Comparison of ENCODE assay signal across 10 cellular contexts in genomic region chr16:89317101-89317671, GRCh38.
DNase-seq lines count a peak whose midpoint lies in the region; ATAC-seq and TF ChIP-seq lines count a peak whose summit lies in the region.
"Had no signal": no experiment of that assay in that cellular context is flagged by ENCODE, and none has a peak within 500 bp of the region (broad histone marks: within the 10 kb centered on the region; RNA-seq: fewer than 3 reads in every experiment).

No MANE protein-coding gene starts in this region.

- peaks cover 11% of the 10 kb centered on the region for H3K36me3 ChIP-seq in CD4-positive, alpha-beta memory T cell (ENCODE audit: insufficient read depth, low read length)
- H3K36me3 ChIP-seq in Karpas-422 (ENCODE audit: insufficient read depth, low read length), result no peaks in the 10 kb centered on the region
- H3K36me3 ChIP-seq in colonic mucosa, result no peaks in the 10 kb centered on the region
- no peaks in the 10 kb centered on the region for H3K36me3 ChIP-seq in testis (ENCODE audit: low read depth, missing control alignments)

- peak overlapping the region; percentile 29 for H3K4me2 ChIP-seq in Karpas-422 (ENCODE audit: low read depth, low read length, poor library complexity, severe bottlenecking)

- H3K79me2 ChIP-seq in Karpas-422 (ENCODE audit: low read length), result peaks cover 71% of the 10 kb centered on the region

- intact Hi-C loops in CD4-positive, alpha-beta memory T cell (cut with micrococcal nuclease), result loop anchor here (5.0 kb wide), 2 partner anchors 170 to 240 kb away; no protein-coding TSS in a partner anchor
- intact Hi-C loops in colonic mucosa (cut with DNase I) (no loop called here), natural killer cell (cut with micrococcal nuclease) (loop anchor here (2.0 to 10.0 kb wide), 4 partner anchors 40 to 190 kb away; partner anchors contain the start of gene SPG7), testis (cut with DNase I; ENCODE audit: low total_unique reads) (no loop called here)

- peaks cover 69 to 98% (median 85%) of the 10 kb centered on the region in 4 donors for H3K4me1 Mint-ChIP-seq in CD4-positive, alpha-beta memory T cell
- H3K4me1 Mint-ChIP-seq in natural killer cell, result peaks cover 81 to 92% of the 10 kb centered on the region in 2 donors

- H3K27me3 ChIP-seq in CD4-positive, alpha-beta memory T cell (ENCODE audit: insufficient read depth, low read length), result no peaks in the 10 kb centered on the region
- H3K27me3 ChIP-seq in Karpas-422 (ENCODE audit: low read length) (no peaks in the 10 kb centered on the region), colonic mucosa (no peaks in the 10 kb centered on the region), testis (no peaks in the 10 kb centered on the region)

- no peak for TF ChIP-seq POLR2A in testis (IDR thresholded peaks at IDR 0.05)

- POLR2A ChIA-PET in CD4-positive, alpha-beta memory T cell (lab: Charles Lee; ENCODE audit: partially characterized antibody), result interaction anchor here (0.7 to 4.7 kb wide), 14 partner anchors 9 to 191 kb away, joined by 3 to 39 read pairs (median 13); partner anchors contain the start of genes ANKRD11 and SPG7

- peaks cover 0 to 5% (median 0%) of the 10 kb centered on the region in 8 donors for H3K9me3 Mint-ChIP-seq in CD4-positive, alpha-beta memory T cell
- H3K9me3 Mint-ChIP-seq in natural killer cell, result no peaks in the 10 kb centered on the region

- no peak overlapping the region for H2AFZ ChIP-seq in Karpas-422 (ENCODE audit: low read length)
- H2AFZ ChIP-seq: parathyroid adenoma had no signal

- H3K4me3 Mint-ChIP-seq in CD4-positive, alpha-beta memory T cell, result peak overlapping the region; percentile 61 to 90 (median 86)
- peak overlapping the region; percentile 88 for H3K4me3 Mint-ChIP-seq in natural killer cell

- H3K27ac Mint-ChIP-seq in CD4-positive, alpha-beta memory T cell, result peak overlapping the region; percentile 95 to 100 (median 97)
- peak overlapping the region; percentile 98 for H3K27ac Mint-ChIP-seq in natural killer cell

- H3K4me1 ChIP-seq in CD4-positive, alpha-beta memory T cell (ENCODE audit: insufficient read depth, low read length), result peaks cover 99% of the 10 kb centered on the region
- H3K4me1 ChIP-seq in Karpas-422 (ENCODE audit: low read length) (peaks cover 50% of the 10 kb centered on the region), colonic mucosa (peaks cover 43% of the 10 kb centered on the region), testis (peaks cover 32% of the 10 kb centered on the region)

- no peaks in the 10 kb centered on the region for H3K9me3 ChIP-seq in CD4-positive, alpha-beta memory T cell (ENCODE audit: control insufficient read depth in 1 of 2, low read length in 2 of 2)
- no peaks in the 10 kb centered on the region for H3K9me3 ChIP-seq in Karpas-422 (ENCODE audit: low read length)
- no peaks in the 10 kb centered on the region for H3K9me3 ChIP-seq in colonic mucosa
- no peaks in the 10 kb centered on the region for H3K9me3 ChIP-seq in testis

- H3K27me3 Mint-ChIP-seq in CD4-positive, alpha-beta memory T cell, result no peaks in the 10 kb centered on the region
- H3K27me3 Mint-ChIP-seq in natural killer cell (ENCODE audit: low read depth in 2 of 2), result no peaks in the 10 kb centered on the region

- WGBS in testis, 2 donors, result 90 to 93% methylated on average over 12 of the region's 12 CpGs

- no peak for TF ChIP-seq CTCF in colonic mucosa (IDR thresholded peaks at IDR 0.05)
- TF ChIP-seq CTCF in natural killer cell (IDR thresholded peaks at IDR 0.05), result no peak
- no peak for TF ChIP-seq CTCF in testis (IDR thresholded peaks at IDR 0.05)
- TF ChIP-seq CTCF in GM20000 (IDR thresholded peaks at IDR 0.05; ENCODE audit: extremely low read depth, missing control alignments), result no peak

- CTCF ChIA-PET in CD4-positive, alpha-beta memory T cell (lab: Charles Lee; ENCODE audit: partially characterized antibody), result interaction anchor here (1.1 kb wide), 1 partner anchor 94 kb away, joined by 3 read pairs; no protein-coding TSS in a partner anchor

- no peak for DNase-seq in CD4-positive, alpha-beta memory T cell
- DNase-seq in Karpas-422 (no peak), colonic mucosa (peak; percentile 66), natural killer cell (no peak), testis (no peak), GM20000 (ENCODE audit: low spot score) (no peak)
- no peak for DNase-seq in activated effector memory CD4-positive, alpha-beta T cell treated with Interleukin-2 at 50 U/mL for 16 hours
- DNase-seq: NCI-H2107 had no signal

- H3K9ac ChIP-seq in Karpas-422 (ENCODE audit: low read length), result no peak overlapping the region
- no peak overlapping the region for H3K9ac ChIP-seq in colonic mucosa (ENCODE audit: low read depth in 2 of 2, low read length in 2 of 2)
- H3K9ac ChIP-seq: parathyroid adenoma had no signal

- H3K4me3 ChIP-seq in CD4-positive, alpha-beta memory T cell (ENCODE audit: low read length in 2 of 2), result peak overlapping the region in 1 of 2 donors; percentile 2
- H3K4me3 ChIP-seq in Karpas-422 (ENCODE audit: low read length) (no peak overlapping the region), colonic mucosa (no peak overlapping the region), testis (no peak overlapping the region)

- H3K9me2 ChIP-seq in Karpas-422 (replicated peaks; ENCODE audit: insufficient read depth, low read length), result no peaks in the 10 kb centered on the region

- H3K27ac ChIP-seq in CD4-positive, alpha-beta memory T cell (ENCODE audit: low read depth, low read length), result peak overlapping the region; percentile 87
- H3K27ac ChIP-seq in Karpas-422 (ENCODE audit: low read length) (no peak overlapping the region), colonic mucosa (peak overlapping the region; percentile 29), testis (no peak overlapping the region)

- H3K36me3 Mint-ChIP-seq in CD4-positive, alpha-beta memory T cell, result peaks cover 2 to 32% of the 10 kb centered on the region in 2 donors
- H3K36me3 Mint-ChIP-seq in natural killer cell, result no peaks in the 10 kb centered on the region

- H4K20me1 ChIP-seq in Karpas-422 (ENCODE audit: insufficient read depth, low read depth, low read length), result peaks cover 68% of the 10 kb centered on the region

- ATAC-seq in natural killer cell (no peak), GM21576 (IDR thresholded peaks at IDR 0.05; ENCODE audit: unreplicated experiment) (no peak)

Comparison
In these comparisons a context has a peak if more than half of its experiments do, and no peak if none do; other contexts are left out.
1. H3K27ac ChIP-seq: peak in CD4-positive, alpha-beta memory T cell (single experiment) and colonic mucosa (single experiment); none in Karpas-422 (single experiment) and testis (0 of 2).
2. intact Hi-C loops: an anchor here in CD4-positive, alpha-beta memory T cell (5.0 kb wide) and natural killer cell (2.0 to 10.0 kb wide); none called in colonic mucosa and testis.